8 cellular contexts compared by ENCODE assay signal in genomic region chr17:48671697-48672171, GRCh38. TPM values are rescaled to one million over a fixed set of nuclear protein-coding genes. Genes with fewer than 3 reads are reported as not detected.
A peak's percentile ranks its signal among the peaks of the same experiment; 100 is the strongest.
DNase-seq lines count a peak whose midpoint lies in the region; ATAC-seq, FAIRE-seq and TF ChIP-seq lines count a peak whose summit lies in the region.

No MANE protein-coding gene starts in this region.

- no peak for ATAC-seq in GM21515 (IDR thresholded peaks at IDR 0.05; ENCODE audit: unreplicated experiment)

- TF ChIP-seq CTCF in 22Rv1 (IDR thresholded peaks at IDR 0.05) (peak; percentile 95), lower leg skin (IDR thresholded peaks at IDR 0.05) (peak in 1 of 3 donors; percentile 20)

- 3% methylated on average over 15 of the region's 15 CpGs for WGBS in lower leg skin, 2 donors

- peak overlapping the region; percentile 37; the same call in 1 of the 2 replicates for H3K27ac ChIP-seq in 22Rv1

- FAIRE-seq in GM12892 (lab: Jason Lieb, UNC) = peak; percentile 36

- intact Hi-C loops in lower leg skin (cut with DNase I; ENCODE audit: low total_unique reads) = no loop called here

- no peak overlapping the region for H3K4me3 ChIP-seq in lower leg skin (ENCODE audit: low read depth, poor library complexity, severe bottlenecking)

- peak; percentile 36 for DNase-seq in GM12892 (ENCODE audit: insufficient read length)
- DNase-seq in NCI-H226 = peak; percentile 22
- DNase-seq in activated CD4-positive, alpha-beta T cell treated with anti-CD3 and anti-CD28 coated beads, Interleukin-2, amount 50 U/mL, for 1 hour = peak; percentile 71
- DNase-seq in dermis microvascular lymphatic vessel endothelial cell (ENCODE audit: low read depth in 2 of 2) = peak; percentile 55 to 72
- peak; percentile 72 to 96 for DNase-seq in lower leg skin (ENCODE audit: low spot score in 2 of 2)
- peak; percentile 71 for DNase-seq in stimulated activated CD4-positive, alpha-beta T cell treated with anti-CD3 and anti-CD28 coated beads, Interleukin-2, amount 100 ng/mL, for 48 hours

- TF ChIP-seq POLR2A in GM12892 (IDR thresholded peaks at IDR 0.05; ENCODE audit: low read depth, low read length) (no peak), lower leg skin (IDR thresholded peaks at IDR 0.05) (no peak)

RNA-seq across cellular contexts. Expression of gene HOXB9, which starts 45.6 kb away (rescaled TPM):
- polyA plus RNA-seq in GM12892 (2012; ENCODE audit: missing spikeins) = 0.38 TPM
- total RNA-seq in dermis microvascular lymphatic vessel endothelial cell (0.13 and 0.51 TPM in 2 replicates), lower leg skin (under 1 TPM in 2 of 4 donors, not detected in 2; 0.07 to 0.29 TPM)

RNA-seq across cellular contexts. Expression of gene PRAC1, which starts 50.6 kb away (rescaled TPM):
- polyA plus RNA-seq in GM12892 (2012; ENCODE audit: missing spikeins) = not detected
- total RNA-seq in dermis microvascular lymphatic vessel endothelial cell (not detected in 2 replicates), lower leg skin (not detected)

RNA-seq across cellular contexts. Expression of gene PRAC2, which starts 51.3 kb away (rescaled TPM):
- not detected for polyA plus RNA-seq in GM12892 (2012; ENCODE audit: missing spikeins)
- total RNA-seq in dermis microvascular lymphatic vessel endothelial cell (not detected in 2 replicates), lower leg skin (not detected)

RNA-seq across cellular contexts. Expression of gene HOXB8, which starts 56.6 kb away (rescaled TPM):
- polyA plus RNA-seq in GM12892 (2012; ENCODE audit: missing spikeins) = not detected
- total RNA-seq in dermis microvascular lymphatic vessel endothelial cell = 0.64 and 0.76 TPM in 2 replicates
- 1 to 10 TPM in 1 of 4 donors, not detected in 3; 1.4 TPM for total RNA-seq in lower leg skin

RNA-seq across cellular contexts. Expression of gene HOXB13, which starts 56.8 kb away (rescaled TPM):
- polyA plus RNA-seq in GM12892 (2012; ENCODE audit: missing spikeins) = not detected
- total RNA-seq in dermis microvascular lymphatic vessel endothelial cell (not detected in 2 replicates), lower leg skin (under 1 TPM in 3 of 4 donors, not detected in 1; 0.07 to 0.84 (median 0.08) TPM)

Comparison
In these comparisons a context has a peak if more than half of its experiments do, and no peak if none do; other contexts are left out.
1. DNase-seq: peak in every context shown above with its lines; median percentile 84 in lower leg skin; 71 in activated CD4-positive, alpha-beta T cell treated with anti-CD3 and anti-CD28 coated beads, Interleukin-2, amount 50 U/mL, for 1 hour; 71 in stimulated activated CD4-positive, alpha-beta T cell treated with anti-CD3 and anti-CD28 coated beads, Interleukin-2, amount 100 ng/mL, for 48 hours; 64 in dermis microvascular lymphatic vessel endothelial cell; 36 in GM12892; 22 in NCI-H226.